ENCODE assay signal across 8 cellular contexts in genomic region chr20:50958733-50959542, GRCh38. TPM values are rescaled to one million over a fixed set of nuclear protein-coding genes. Genes with fewer than 3 reads are reported as not detected.
DNase-seq lines count a peak whose midpoint lies in the region; ATAC-seq and TF ChIP-seq lines count a peak whose summit lies in the region.

MOCS3 (plus strand) TSS chr20:50958818; CDS start chr20:50958843, 25 bp downstream.

- peaks cover 44% of the 10 kb centered on the region for H3K4me1 Mint-ChIP-seq in activated CD8-positive, alpha-beta T cell treated with anti-CD3 and anti-CD28 coated beads, Interleukin-2, amount 10 ng/mL, durations not matched to agents 7 days and 5 days (ENCODE audit: low read depth)

- BruUV-seq in A673 (replicated peaks; lab: Mats Ljungman, UMichigan) = TSS peak; percentile 67

- DNase-seq in A673 (ENCODE audit: low spot score) = peak; percentile 95
- DNase-seq in NCI-H69 (lab: John Stamatoyannopoulos, UW) = peak; percentile 89
- DNase-seq in activated CD8-positive, alpha-beta T cell treated with anti-CD3 and anti-CD28 coated beads, Interleukin-2, amount 10 ng/mL, durations not matched to agents 7 days and 5 days = peak; percentile 91
- DNase-seq in ecto neural progenitor cell (ENCODE audit: low spot score) = peak; percentile 85
- peak; percentile 90 for DNase-seq in lung (ENCODE audit: low spot score)
- DNase-seq in stimulated activated CD4-positive, alpha-beta T cell treated with anti-CD3 and anti-CD28 coated beads, TNF-alpha, amount 100 ng/mL, for 48 hours (ENCODE audit: low read depth in 3 of 3) = peak; percentile 69 to 75 (median 69)

- WGBS in lung, 2 donors = 1 to 2% methylated on average over 60 to 65 of the region's 65 CpGs

- TF ChIP-seq CTCF in A673 (conservative IDR thresholded peaks at IDR 0.05; ENCODE audit: low read depth, low read length) (no peak), lung (IDR thresholded peaks at IDR 0.05; ENCODE audit: control extremely low read depth, extremely low read depth) (no peak)

- H3K36me3 ChIP-seq in A673 (ENCODE audit: insufficient read depth, low read length, poor library complexity, severe bottlenecking) = peaks cover 16% of the 10 kb centered on the region
- H3K36me3 ChIP-seq in lung (ENCODE audit: control insufficient read depth in 2 of 2, insufficient read depth in 2 of 2, low read length in 2 of 2) = no peaks in the 10 kb centered on the region

- H3K9me3 ChIP-seq in A673 (ENCODE audit: low read depth, low read length, poor library complexity, severe bottlenecking) = no peaks in the 10 kb centered on the region
- H3K9me3 ChIP-seq in lung (ENCODE audit: control insufficient read depth in 2 of 2, insufficient read depth in 1 of 2, low read length in 1 of 2) = no peaks in the 10 kb centered on the region

- peak within 1 kb of the TSS; percentile 95 for H3K4me3 ChIP-seq in A673 (ENCODE audit: low read depth, low read length, poor library complexity, severe bottlenecking)
- peak within 1 kb of the TSS; percentile 93 for H3K4me3 ChIP-seq in lung

- H3K27ac ChIP-seq in A673 (ENCODE audit: low read depth, low read length, poor library complexity, severe bottlenecking) (peak within 1 kb of the TSS; percentile 100), lung (ENCODE audit: low read depth in 1 of 2, low read length in 1 of 2) (peak within 1 kb of the TSS; percentile 54 to 96)

- ATAC-seq in GM18502 (IDR thresholded peaks at IDR 0.05; ENCODE audit: poor library complexity, unreplicated experiment) = peak; percentile 76
- ATAC-seq in HG02970 (IDR thresholded peaks at IDR 0.05; ENCODE audit: low FRiP score, unreplicated experiment) = peak; percentile 84
- peak; percentile 75 for ATAC-seq in activated CD8-positive, alpha-beta T cell treated with anti-CD3 and anti-CD28 coated beads, Interleukin-2, amount 10 ng/mL, durations not matched to agents 7 days and 5 days
- peak; percentile 78 for ATAC-seq in lung (ENCODE audit: insufficient read depth, low FRiP score)

- H3K36me3 Mint-ChIP-seq in activated CD8-positive, alpha-beta T cell treated with anti-CD3 and anti-CD28 coated beads, Interleukin-2, amount 10 ng/mL, durations not matched to agents 7 days and 5 days (ENCODE audit: low read depth) = peaks cover 30% of the 10 kb centered on the region

- CTCF ChIA-PET in A673 (lab: Charles Lee) = interaction anchor here (1.0 to 1.4 kb wide), 3 partner anchors 28 to 56 kb away, joined by 3 to 4 read pairs (median 3); partner anchors contain the start of gene ADNP
- CTCF ChIA-PET in activated CD8-positive, alpha-beta T cell treated with anti-CD3 and anti-CD28 coated beads, Interleukin-2, amount 10 ng/mL, durations not matched to agents 7 days and 5 days (lab: Charles Lee) = interaction anchor here (0.8 to 3.0 kb wide), 14 partner anchors 9 to 887 kb away, joined by 3 to 49 read pairs (median 6); partner anchors contain the start of genes ADNP and BCAS4

- peak within 1 kb of the TSS; percentile 99 for H3K27ac Mint-ChIP-seq in activated CD8-positive, alpha-beta T cell treated with anti-CD3 and anti-CD28 coated beads, Interleukin-2, amount 10 ng/mL, durations not matched to agents 7 days and 5 days

- H3K27me3 ChIP-seq in A673 (replicated peaks; ENCODE audit: insufficient read depth, low read depth, low read length, poor library complexity) (no peaks in the 10 kb centered on the region), lung (ENCODE audit: control insufficient read depth, insufficient read depth) (no peaks in the 10 kb centered on the region)

- no peaks in the 10 kb centered on the region for H3K27me3 Mint-ChIP-seq in activated CD8-positive, alpha-beta T cell treated with anti-CD3 and anti-CD28 coated beads, Interleukin-2, amount 10 ng/mL, durations not matched to agents 7 days and 5 days (ENCODE audit: low read depth)

- POLR2A ChIA-PET in A673 (lab: Charles Lee; ENCODE audit: low non-redundant PET) = interaction anchor here (1.0 kb wide), 1 partner anchor 12 kb away, joined by 4 read pairs; no protein-coding TSS in a partner anchor
- POLR2A ChIA-PET in activated CD8-positive, alpha-beta T cell treated with anti-CD3 and anti-CD28 coated beads, Interleukin-2, amount 10 ng/mL, durations not matched to agents 7 days and 5 days (lab: Charles Lee) = interaction anchor here (0.8 to 3.0 kb wide), 19 partner anchors 9 to 583 kb away, joined by 3 to 101 read pairs (median 5); partner anchors contain the start of genes ADNP, BCAS4 and NFATC2

- H3K4me1 ChIP-seq in A673 (ENCODE audit: insufficient read depth, low read length, poor library complexity, severe bottlenecking) (peaks cover 24% of the 10 kb centered on the region), lung (ENCODE audit: control insufficient read depth in 2 of 2, insufficient read depth in 2 of 2, low read length in 2 of 2) (peaks cover 8 to 15% of the 10 kb centered on the region in 2 donors)

- intact Hi-C loops in A673 (cut with micrococcal nuclease; ENCODE audit: unreplicated experiment) = no loop called here

- peak within 1 kb of the TSS; percentile 93 for H3K4me3 Mint-ChIP-seq in activated CD8-positive, alpha-beta T cell treated with anti-CD3 and anti-CD28 coated beads, Interleukin-2, amount 10 ng/mL, durations not matched to agents 7 days and 5 days

- no peaks in the 10 kb centered on the region for H3K9me3 Mint-ChIP-seq in activated CD8-positive, alpha-beta T cell treated with anti-CD3 and anti-CD28 coated beads, Interleukin-2, amount 10 ng/mL, durations not matched to agents 7 days and 5 days (ENCODE audit: insufficient read depth)

RNA-seq across cellular contexts. Expression of gene MOCS3, which starts in this region (rescaled TPM):
- 5.3 and 5.9 TPM in 2 replicates for total RNA-seq in A673 (2021)
- total RNA-seq in activated CD8-positive, alpha-beta T cell treated with anti-CD3 and anti-CD28 coated beads, Interleukin-2, amount 10 ng/mL, durations not matched to agents 7 days and 5 days = 1 to 10 TPM; 4.8 to 5.7 TPM
- total RNA-seq in lung = 1 to 10 TPM; 3.3 to 5.9 TPM
- 1 to 10 TPM; 1.8 to 3.4 TPM for polyA plus RNA-seq in lung

Comparison
In these comparisons a context has a peak if more than half of its experiments do, and no peak if none do; other contexts are left out.
1. Peak in every context shown above with its lines: DNase-seq, ATAC-seq, H3K4me3 ChIP-seq and H3K27ac ChIP-seq.